25 cellular contexts compared by ENCODE assay signal in genomic region chr2:236578411-236578846, GRCh38. TPM values are rescaled to one million over a fixed set of nuclear protein-coding genes. Genes with fewer than 3 reads are reported as not detected.
A peak's percentile ranks its signal among the peaks of the same experiment; 100 is the strongest.
DNase-seq lines count a peak whose midpoint lies in the region; ATAC-seq and TF ChIP-seq lines count a peak whose summit lies in the region.
"Had no signal": no experiment of that assay in that cellular context is flagged by ENCODE, and none has a peak within 500 bp of the region (broad histone marks: within the 10 kb centered on the region; RNA-seq: fewer than 3 reads in every experiment).

No MANE protein-coding gene starts in this region.

- no CpG with 5 or more reads among the region's 15 CpGs for WGBS in H9 (ENCODE audit: extremely low coverage, insufficient read length, low lambda C conversion rate)
- WGBS in stomach, 5 donors: 90 to 97% (median 96%) methylated on average over 9 to 15 of the region's 15 CpGs

- no peak for TF ChIP-seq EP300 in stomach (IDR thresholded peaks at IDR 0.05)

- intact Hi-C loops in stomach (cut with DNase I; ENCODE audit: low total_unique reads): loop anchor here (10.0 kb wide), 1 partner anchor 234 kb away; no protein-coding TSS in a partner anchor

- ATAC-seq in activated CD8-positive, alpha-beta T cell treated with anti-CD3 and anti-CD28 coated beads, Interleukin-2, amount 10 ng/mL, durations not matched to agents 7 days and 5 days: no peak
- ATAC-seq: activated CD4-positive, CD25-positive, alpha-beta regulatory T cell treated with anti-CD3 and anti-CD28 coated beads, Interleukin-2, amount 50 U/mL, for 24 hours; activated CD8-positive, alpha-beta T cell treated with anti-CD3 and anti-CD28 coated beads for 36 hours; Panc1 had no signal

- H3K36me3 ChIP-seq in neural progenitor cell (no peaks in the 10 kb centered on the region), stomach (peaks cover 14 to 28% (median 26%) of the 10 kb centered on the region in 4 donors), HAP-1 (replicated peaks) (no peaks in the 10 kb centered on the region)
- H3K36me3 ChIP-seq: BE2C had no signal

- no peak overlapping the region for H3K4ac ChIP-seq in H9 (ENCODE audit: low read depth, low read length)

- in situ Hi-C loops in HAP-1 (cut with MboI; ENCODE audit: low sequenced_read_pairs): no loop called here

- H3K4me1 ChIP-seq in H9 (ENCODE audit: insufficient read depth, low read length): 0 out of 2 replicates have a peak, but pooled peaks cover 2% of the 10 kb centered on the region
- peaks cover 27% of the 10 kb centered on the region for H3K4me1 ChIP-seq in neural progenitor cell
- peaks cover 18 to 91% (median 57%) of the 10 kb centered on the region in 4 donors for H3K4me1 ChIP-seq in stomach
- H3K4me1 ChIP-seq in HAP-1: no peaks in the 10 kb centered on the region
- H3K4me1 ChIP-seq: BE2C had no signal

- H2AK5ac ChIP-seq in H9 (ENCODE audit: insufficient read length, low read length): no peak overlapping the region

- DNase-seq in H9 (no peak), caudate nucleus (lab: John Stamatoyannopoulos, UW) (no peak), neural progenitor cell (ENCODE audit: low spot score) (no peak), stomach (no peak), AML-193 (lab: John Stamatoyannopoulos, UW) (no peak), HAP-1 (ENCODE audit: low spot score in 2 of 2) (no peak), NCI-H1092 treated with DMSO at 0.1 percent for 48 hours (lab: John Stamatoyannopoulos, UW) (no peak)
- no peak for DNase-seq in activated CD8-positive, alpha-beta T cell treated with anti-CD3 and anti-CD28 coated beads, Interleukin-2, amount 10 ng/mL, durations not matched to agents 7 days and 5 days
- DNase-seq: activated CD8-positive, alpha-beta T cell treated with anti-CD3 and anti-CD28 coated beads for 36 hours; activated gamma-delta T cell; BE2C; COR-L47; GDM1; lower lobe of right lung; NCI-H2171; NCI-H510A treated with DMSO at 0.1 percent for 48 hours; NK-92 treated with Interleukin-12 subunit alpha and Interleukin-12 subunit beta, amount 100 ng/mL, for 24 hours; stimulated activated CD4-positive, alpha-beta T cell treated with anti-CD3 and anti-CD28 coated beads, Interleukin-12 subunit alpha, Interleukin-12 subunit beta, amount 100 ng/mL, for 4 hours; stimulated activated CD4-positive, alpha-beta T cell treated with anti-CD3 and anti-CD28 coated beads, Interleukin-4, amount 100 ng/mL, for 24 hours; T-helper 1 cell had no signal

- peak overlapping the region; percentile 19; the same call in 1 of the 2 replicates for H3K14ac ChIP-seq in H9 (ENCODE audit: insufficient read depth, low read length)

- H3K36me3 Mint-ChIP-seq in H9 (ENCODE audit: insufficient read depth in 1 of 3, low read depth in 3 of 3): peaks cover 2 to 12% (median 10%) of the 10 kb centered on the region in 3 experiments; a peak in 5 of 7 replicates
- H3K36me3 Mint-ChIP-seq in neural progenitor cell: peaks cover 32% of the 10 kb centered on the region
- H3K36me3 Mint-ChIP-seq in activated CD8-positive, alpha-beta T cell treated with anti-CD3 and anti-CD28 coated beads, Interleukin-2, amount 10 ng/mL, durations not matched to agents 7 days and 5 days (ENCODE audit: low read depth): peaks cover 14% of the 10 kb centered on the region

- no peaks in the 10 kb centered on the region for H3K9me3 Mint-ChIP-seq in H9
- peaks cover 15% of the 10 kb centered on the region for H3K9me3 Mint-ChIP-seq in neural progenitor cell
- no peaks in the 10 kb centered on the region for H3K9me3 Mint-ChIP-seq in activated CD8-positive, alpha-beta T cell treated with anti-CD3 and anti-CD28 coated beads, Interleukin-2, amount 10 ng/mL, durations not matched to agents 7 days and 5 days (ENCODE audit: insufficient read depth)
- H3K9me3 Mint-ChIP-seq: activated CD8-positive, alpha-beta T cell treated with anti-CD3 and anti-CD28 coated beads for 36 hours; stimulated activated naive CD8-positive, alpha-beta T cell treated with anti-CD3 and anti-CD28 coated beads, Interleukin-15, Interleukin-2, amounts not matched to agents 100 ng/mL and 50 ng/mL, for 24 hours had no signal

- no peak overlapping the region for H3T11ph ChIP-seq in H9 (ENCODE audit: low read length)

- H2AFZ ChIP-seq in H9 (ENCODE audit: low read length) (no peak overlapping the region), neural progenitor cell (replicated peaks) (no peak overlapping the region)

- no peaks in the 10 kb centered on the region for H3K9me3 ChIP-seq in H9 (ENCODE audit: control insufficient read depth, low read depth, low read length)
- H3K9me3 ChIP-seq in neural progenitor cell (ENCODE audit: low read depth): no peaks in the 10 kb centered on the region
- no peaks in the 10 kb centered on the region for H3K9me3 ChIP-seq in stomach
- H3K9me3 ChIP-seq in HAP-1: no peaks in the 10 kb centered on the region; the same call in 1 of the 2 replicates
- H3K9me3 ChIP-seq: BE2C, lower lobe of right lung had no signal

- POLR2A ChIA-PET in activated CD8-positive, alpha-beta T cell treated with anti-CD3 and anti-CD28 coated beads, Interleukin-2, amount 10 ng/mL, durations not matched to agents 7 days and 5 days (lab: Charles Lee): no interaction called here

- H2BK5ac ChIP-seq in H9 (ENCODE audit: insufficient read length, low read length): no peak overlapping the region

- H4K20me1 ChIP-seq in H9 (ENCODE audit: control insufficient read depth, insufficient read depth, insufficient read length): no peaks in the 10 kb centered on the region
- H4K20me1 ChIP-seq in neural progenitor cell (ENCODE audit: low read depth): no peaks in the 10 kb centered on the region

- no peak overlapping the region for H2BK15ac ChIP-seq in H9 (ENCODE audit: low read depth, low read length)

- no peak overlapping the region for H4K5ac ChIP-seq in H9 (ENCODE audit: insufficient read length, low read depth, low read length)

- H3K27ac ChIP-seq in H9 (ENCODE audit: insufficient read length, low read depth, low read length) (no peak overlapping the region), caudate nucleus (ENCODE audit: low read depth, low read length) (peak overlapping the region; percentile 83), neural progenitor cell (no peak overlapping the region), stomach (peak overlapping the region; percentile 3 to 93 (median 54))
- H3K27ac ChIP-seq: lower lobe of right lung had no signal

- no peak overlapping the region for H3K56ac ChIP-seq in H9 (ENCODE audit: insufficient read length, low read depth, low read length)

- no peaks in the 10 kb centered on the region for H3K23me2 ChIP-seq in H9 (ENCODE audit: insufficient read length, low read depth, low read length, poor library complexity, severe bottlenecking)

- no peak overlapping the region for H4K91ac ChIP-seq in H9 (ENCODE audit: insufficient read length, low read depth, low read length)

- H3K27me3 ChIP-seq in H9 (ENCODE audit: insufficient read depth, low read length) (no peaks in the 10 kb centered on the region), neural progenitor cell (no peaks in the 10 kb centered on the region), stomach (no peaks in the 10 kb centered on the region), HAP-1 (ENCODE audit: low read depth) (no peaks in the 10 kb centered on the region)

- no peak for TF ChIP-seq CTCF in H9 (conservative IDR thresholded peaks at IDR 0.05)
- TF ChIP-seq CTCF in neural progenitor cell (IDR thresholded peaks at IDR 0.05): no peak
- TF ChIP-seq CTCF in stomach (IDR thresholded peaks at IDR 0.05): no peak

- no peak overlapping the region for H4K8ac ChIP-seq in H9 (replicated peaks; ENCODE audit: insufficient read length, low read depth, low read length)

- H3K79me2 ChIP-seq in H9 (ENCODE audit: insufficient read depth, low read length) (no peaks in the 10 kb centered on the region), neural progenitor cell (ENCODE audit: low read depth) (no peaks in the 10 kb centered on the region)

- CTCF ChIA-PET in activated CD8-positive, alpha-beta T cell treated with anti-CD3 and anti-CD28 coated beads, Interleukin-2, amount 10 ng/mL, durations not matched to agents 7 days and 5 days (lab: Charles Lee): interaction anchor here (0.6 kb wide), 1 partner anchor 67 kb away, joined by 3 read pairs; no protein-coding TSS in a partner anchor

- H3K4me2 ChIP-seq in H9 (ENCODE audit: insufficient read depth, insufficient read length, low read length) (no peak overlapping the region), neural progenitor cell (no peak overlapping the region)

- H3K4me3 Mint-ChIP-seq in H9 (no peak overlapping the region), neural progenitor cell (no peak overlapping the region)
- no peak overlapping the region for H3K4me3 Mint-ChIP-seq in activated CD8-positive, alpha-beta T cell treated with anti-CD3 and anti-CD28 coated beads, Interleukin-2, amount 10 ng/mL, durations not matched to agents 7 days and 5 days
- H3K4me3 Mint-ChIP-seq: activated CD8-positive, alpha-beta T cell treated with anti-CD3 and anti-CD28 coated beads for 36 hours; stimulated activated naive CD8-positive, alpha-beta T cell treated with anti-CD3 and anti-CD28 coated beads, Interleukin-15, Interleukin-2, amounts not matched to agents 100 ng/mL and 50 ng/mL, for 24 hours had no signal

- H3K4me1 Mint-ChIP-seq in H9 (peaks cover 43 to 49% of the 10 kb centered on the region in 2 experiments), neural progenitor cell (peaks cover 56% of the 10 kb centered on the region)
- H3K4me1 Mint-ChIP-seq in activated CD8-positive, alpha-beta T cell treated with anti-CD3 and anti-CD28 coated beads, Interleukin-2, amount 10 ng/mL, durations not matched to agents 7 days and 5 days (ENCODE audit: low read depth): no peaks in the 10 kb centered on the region

- H2BK120ac ChIP-seq in H9 (ENCODE audit: low read depth, low read length, poor library complexity, severe bottlenecking): no peak overlapping the region

- no peak for TF ChIP-seq POLR2A in stomach (IDR thresholded peaks at IDR 0.05)

- H3K79me1 ChIP-seq in H9 (ENCODE audit: insufficient read depth, low read depth, low read length, poor library complexity, severe bottlenecking): no peaks in the 10 kb centered on the region

- H3F3A ChIP-seq in neural progenitor cell (ENCODE audit: low read depth): peaks cover 16% of the 10 kb centered on the region

- H3K4me3 ChIP-seq in neural progenitor cell: no peak overlapping the region
- no peak overlapping the region for H3K4me3 ChIP-seq in stomach
- H3K4me3 ChIP-seq in HAP-1: no peak overlapping the region
- H3K4me3 ChIP-seq: lower lobe of right lung had no signal

- H3K23ac ChIP-seq in H9 (ENCODE audit: insufficient read length, low read depth, low read length): no peak overlapping the region

- peaks cover 3% of the 10 kb centered on the region; the same call in 1 of the 2 replicates for H3K27me3 Mint-ChIP-seq in H9 (ENCODE audit: low read depth)
- peaks cover 10% of the 10 kb centered on the region for H3K27me3 Mint-ChIP-seq in neural progenitor cell (ENCODE audit: insufficient read depth, low read depth)
- no peaks in the 10 kb centered on the region for H3K27me3 Mint-ChIP-seq in activated CD8-positive, alpha-beta T cell treated with anti-CD3 and anti-CD28 coated beads, Interleukin-2, amount 10 ng/mL, durations not matched to agents 7 days and 5 days (ENCODE audit: low read depth)
- H3K27me3 Mint-ChIP-seq: activated CD8-positive, alpha-beta T cell treated with anti-CD3 and anti-CD28 coated beads for 36 hours; stimulated activated naive CD8-positive, alpha-beta T cell treated with anti-CD3 and anti-CD28 coated beads, Interleukin-15, Interleukin-2, amounts not matched to agents 100 ng/mL and 50 ng/mL, for 24 hours had no signal

- no peak overlapping the region for H2BK20ac ChIP-seq in H9 (ENCODE audit: low read depth, low read length, poor library complexity, severe bottlenecking)

- H3K27ac Mint-ChIP-seq in H9 (no peak overlapping the region; a peak in 1 of 7 replicates), neural progenitor cell (peak overlapping the region; percentile 62)
- H3K27ac Mint-ChIP-seq in activated CD8-positive, alpha-beta T cell treated with anti-CD3 and anti-CD28 coated beads, Interleukin-2, amount 10 ng/mL, durations not matched to agents 7 days and 5 days: no peak overlapping the region
- H3K27ac Mint-ChIP-seq: activated CD8-positive, alpha-beta T cell treated with anti-CD3 and anti-CD28 coated beads for 36 hours; stimulated activated naive CD8-positive, alpha-beta T cell treated with anti-CD3 and anti-CD28 coated beads, Interleukin-15, Interleukin-2, amounts not matched to agents 100 ng/mL and 50 ng/mL, for 24 hours had no signal

- no peak overlapping the region for H3K9ac ChIP-seq in H9 (ENCODE audit: extremely low read depth, insufficient read length, low read length)
- H3K9ac ChIP-seq in neural progenitor cell: no peak overlapping the region

- H2BK12ac ChIP-seq in H9 (ENCODE audit: insufficient read length, low read depth, low read length): no peak overlapping the region

- no peak overlapping the region for H3K18ac ChIP-seq in H9 (ENCODE audit: insufficient read length, low read depth, low read length)

RNA-seq across cellular contexts. Expression of gene ACKR3, which starts 8.8 kb away (rescaled TPM):
- total RNA-seq in H9 (2021) (0.44 and 0.64 TPM in 2 replicates), neural progenitor cell (ENCODE audit: low replicate concordance) (0.71 and 1.6 TPM in 2 replicates), stomach (10 to 100 TPM in 4 of 5 donors, 1 to 10 TPM in 1; 5.2 to 35.0 (median 15.1) TPM)
- 1 to 10 TPM; 5.0 to 7.3 (median 5.8) TPM for polyA plus RNA-seq in stomach
- total RNA-seq in activated CD8-positive, alpha-beta T cell treated with anti-CD3 and anti-CD28 coated beads, Interleukin-2, amount 10 ng/mL, durations not matched to agents 7 days and 5 days: 1 to 10 TPM; 3.6 TPM
- total RNA-seq: fibroblast of villous mesenchyme, SK-MEL-5 had no signal

Comparison
In these comparisons a context has a peak if more than half of its experiments do, and no peak if none do; other contexts are left out.
1. H3K27ac ChIP-seq: peak in caudate nucleus (single experiment) and stomach (5 of 5); none in H9 (single experiment) and neural progenitor cell (single experiment).